Comparison of ENCODE assay signal across 16 cellular contexts in genomic region chr5:76406014-76406413, GRCh38. TPM values are rescaled to one million over a fixed set of nuclear protein-coding genes. Genes with fewer than 3 reads are reported as not detected.
DNase-seq lines count a peak whose midpoint lies in the region; ATAC-seq, FAIRE-seq and TF ChIP-seq lines count a peak whose summit lies in the region.
"Had no signal": no experiment of that assay in that cellular context is flagged by ENCODE, and none has a peak within 500 bp of the region (broad histone marks: within the 10 kb centered on the region; RNA-seq: fewer than 3 reads in every experiment).

No MANE protein-coding gene starts in this region.

- FAIRE-seq in GM12891 (lab: Jason Lieb, UNC) = peak; percentile 38

- H3K4me1 ChIP-seq in CD4-positive, CD25-positive, alpha-beta regulatory T cell (ENCODE audit: control insufficient read depth, insufficient read depth, low read length, poor library complexity, severe bottlenecking) = peaks cover 61% of the 10 kb centered on the region
- H3K4me1 ChIP-seq in liver (ENCODE audit: control insufficient read depth in 4 of 4, insufficient read depth in 4 of 4, low read length in 3 of 4) (peaks cover 6 to 53% (median 38%) of the 10 kb centered on the region in 4 donors), Karpas-422 (ENCODE audit: low read length) (peaks cover 17% of the 10 kb centered on the region)
- H3K4me1 ChIP-seq: testis had no signal

- TF ChIP-seq RAD21 in liver (IDR thresholded peaks at IDR 0.05) = no peak

- H3K36me3 Mint-ChIP-seq in CD4-positive, CD25-positive, alpha-beta regulatory T cell = peaks cover 8% of the 10 kb centered on the region
- H3K36me3 Mint-ChIP-seq in activated CD4-positive, alpha-beta memory T cell treated with anti-CD3 and anti-CD28 coated beads for 36 hours = peaks cover 13% of the 10 kb centered on the region

- no peaks in the 10 kb centered on the region for H4K20me1 ChIP-seq in Karpas-422 (ENCODE audit: insufficient read depth, low read depth, low read length)

- no peak for ATAC-seq in CD4-positive, CD25-positive, alpha-beta regulatory T cell (ENCODE audit: low read depth in 2 of 2)
- ATAC-seq in GM18907 (IDR thresholded peaks at IDR 0.05; ENCODE audit: unreplicated experiment) = no peak
- ATAC-seq: mucosa of descending colon had no signal

- peak overlapping the region; percentile 88 to 95 (median 92) for H3K4me3 Mint-ChIP-seq in CD4-positive, CD25-positive, alpha-beta regulatory T cell
- peak overlapping the region; percentile 98 for H3K4me3 Mint-ChIP-seq in activated CD4-positive, alpha-beta memory T cell treated with anti-CD3 and anti-CD28 coated beads for 36 hours

- no peaks in the 10 kb centered on the region for H3K79me2 ChIP-seq in Karpas-422 (ENCODE audit: low read length)

- H3K4me2 ChIP-seq in Karpas-422 (ENCODE audit: low read depth, low read length, poor library complexity, severe bottlenecking) = no peak overlapping the region

- H2AFZ ChIP-seq in Karpas-422 (ENCODE audit: low read length) = no peak overlapping the region

- no peaks in the 10 kb centered on the region for H3K27me3 ChIP-seq in CD4-positive, CD25-positive, alpha-beta regulatory T cell (ENCODE audit: control insufficient read depth, insufficient read depth, low read length)
- H3K27me3 ChIP-seq in liver (ENCODE audit: control insufficient read depth in 4 of 4, insufficient read depth in 4 of 4, low read length in 3 of 4) = no peaks in the 10 kb centered on the region
- no peaks in the 10 kb centered on the region for H3K27me3 ChIP-seq in Karpas-422 (ENCODE audit: low read length)
- peaks cover 9% of the 10 kb centered on the region for H3K27me3 ChIP-seq in MG63
- H3K27me3 ChIP-seq: right atrium auricular region, testis had no signal

- no peaks in the 10 kb centered on the region for H3K9me2 ChIP-seq in Karpas-422 (replicated peaks; ENCODE audit: insufficient read depth, low read length)

- peak overlapping the region in 1 of 2 donors; percentile 29 for H3K9ac ChIP-seq in liver (ENCODE audit: low read depth in 1 of 2, low read length in 2 of 2)
- H3K9ac ChIP-seq in Karpas-422 (ENCODE audit: low read length) = no peak overlapping the region

- H3K27me3 Mint-ChIP-seq in CD4-positive, CD25-positive, alpha-beta regulatory T cell = peaks cover 5% of the 10 kb centered on the region
- H3K27me3 Mint-ChIP-seq in activated CD4-positive, alpha-beta memory T cell treated with anti-CD3 and anti-CD28 coated beads for 36 hours = no peaks in the 10 kb centered on the region

- no peaks in the 10 kb centered on the region for H3K9me3 ChIP-seq in CD4-positive, CD25-positive, alpha-beta regulatory T cell (ENCODE audit: control insufficient read depth in 2 of 2, low read length in 2 of 2)
- no peaks in the 10 kb centered on the region for H3K9me3 ChIP-seq in liver (ENCODE audit: control insufficient read depth in 4 of 4, low read length in 3 of 4)
- no peaks in the 10 kb centered on the region for H3K9me3 ChIP-seq in Karpas-422 (ENCODE audit: low read length)
- H3K9me3 ChIP-seq in MG63 = no peaks in the 10 kb centered on the region
- H3K9me3 ChIP-seq: mucosa of descending colon, right atrium auricular region, testis had no signal

- H3K4me3 ChIP-seq in CD4-positive, CD25-positive, alpha-beta regulatory T cell (ENCODE audit: low read depth, low read length) = peak overlapping the region; percentile 94
- no peak overlapping the region for H3K4me3 ChIP-seq in liver (ENCODE audit: low read depth in 1 of 3, low read length in 3 of 3)
- no peak overlapping the region for H3K4me3 ChIP-seq in Karpas-422 (ENCODE audit: low read length)
- no peak overlapping the region for H3K4me3 ChIP-seq in MG63
- H3K4me3 ChIP-seq: mucosa of descending colon, testis had no signal

- peak overlapping the region; percentile 93 for H3K27ac ChIP-seq in CD4-positive, CD25-positive, alpha-beta regulatory T cell (ENCODE audit: insufficient read depth, low read length, poor library complexity, severe bottlenecking)
- H3K27ac ChIP-seq in liver (ENCODE audit: low read depth in 1 of 2, low read length in 2 of 2) (peak overlapping the region; percentile 20 to 95), Karpas-422 (ENCODE audit: low read length) (no peak overlapping the region)
- H3K27ac ChIP-seq: right atrium auricular region, testis had no signal

- H3K36me3 ChIP-seq in CD4-positive, CD25-positive, alpha-beta regulatory T cell (ENCODE audit: control insufficient read depth, insufficient read depth, low read length) = peaks cover 9% of the 10 kb centered on the region
- H3K36me3 ChIP-seq in liver (ENCODE audit: control insufficient read depth in 4 of 4, insufficient read depth in 3 of 4, low read depth in 1 of 4, low read length in 3 of 4) (no peaks in the 10 kb centered on the region), Karpas-422 (ENCODE audit: insufficient read depth, low read length) (no peaks in the 10 kb centered on the region), MG63 (no peaks in the 10 kb centered on the region)
- H3K36me3 ChIP-seq: right atrium auricular region had no signal

- intact Hi-C loops in activated CD4-positive, alpha-beta memory T cell treated with anti-CD3 and anti-CD28 coated beads for 36 hours (cut with micrococcal nuclease) = no loop called here

- WGBS in liver = 19% methylated on average over 1 of the region's 1 CpG

- CTCF ChIA-PET in activated CD4-positive, alpha-beta memory T cell treated with anti-CD3 and anti-CD28 coated beads for 36 hours (lab: Charles Lee) = interaction anchor here (1.2 to 7.5 kb wide), 5 partner anchors 39 to 142 kb away, joined by 3 to 164 read pairs (median 18); no protein-coding TSS in a partner anchor

- no peak for TF ChIP-seq POLR2A in GM12891 (IDR thresholded peaks at IDR 0.05; ENCODE audit: low read depth, low read length)

- DNase-seq in CD4-positive, CD25-positive, alpha-beta regulatory T cell = no peak
- DNase-seq in GM12891 (ENCODE audit: insufficient read length, low spot score) (no peak), Karpas-422 (no peak), MG63 (no peak), superior temporal gyrus (ENCODE audit: extremely low spot score) (no peak)
- DNase-seq in activated CD4-positive, alpha-beta memory T cell treated with anti-CD3 and anti-CD28 coated beads for 36 hours = no peak
- DNase-seq: Calu3, cortex of kidney, mucosa of descending colon, NCI-H1417 treated with DMSO at 0.1 percent for 48 hours, NCI-H526, SHP77, testis had no signal

- H3K9me3 Mint-ChIP-seq in CD4-positive, CD25-positive, alpha-beta regulatory T cell = no peaks in the 10 kb centered on the region
- no peaks in the 10 kb centered on the region for H3K9me3 Mint-ChIP-seq in activated CD4-positive, alpha-beta memory T cell treated with anti-CD3 and anti-CD28 coated beads for 36 hours

- POLR2A ChIA-PET in activated CD4-positive, alpha-beta memory T cell treated with anti-CD3 and anti-CD28 coated beads for 36 hours (lab: Charles Lee) = interaction anchor here (1.4 to 5.4 kb wide), 4 partner anchors 8 to 142 kb away, joined by 3 to 68 read pairs (median 35); no protein-coding TSS in a partner anchor

- H3K4me1 Mint-ChIP-seq in CD4-positive, CD25-positive, alpha-beta regulatory T cell = peaks cover 26 to 80% (median 67%) of the 10 kb centered on the region in 4 donors
- peaks cover 68% of the 10 kb centered on the region for H3K4me1 Mint-ChIP-seq in activated CD4-positive, alpha-beta memory T cell treated with anti-CD3 and anti-CD28 coated beads for 36 hours (ENCODE audit: low read depth)

- H3K27ac Mint-ChIP-seq in CD4-positive, CD25-positive, alpha-beta regulatory T cell = peak overlapping the region; percentile 90 to 95 (median 92)
- H3K27ac Mint-ChIP-seq in activated CD4-positive, alpha-beta memory T cell treated with anti-CD3 and anti-CD28 coated beads for 36 hours = peak overlapping the region; percentile 98

- TF ChIP-seq CTCF in liver (IDR thresholded peaks at IDR 0.05; ENCODE audit: low read depth, low read length, missing input control) = no peak

TF ChIP-seq in GM12891, 5 proteins besides CTCF, POLR2A, EP300 and RAD21:
- TF ChIP-seq SPI1 (IDR thresholded peaks at IDR 0.05; ENCODE audit: low read depth, low read length) = no peak
- no peak for TF ChIP-seq PAX5 (IDR thresholded peaks at IDR 0.05; ENCODE audit: insufficient read depth, low read length, severe bottlenecking)
- TF ChIP-seq POU2F2 (IDR thresholded peaks at IDR 0.05; ENCODE audit: low read depth, low read length) = no peak
- no peak for TF ChIP-seq POLR2AphosphoS5 (IDR thresholded peaks at IDR 0.05; ENCODE audit: low read depth, low read length)
- TF ChIP-seq TAF1 (IDR thresholded peaks at IDR 0.05; ENCODE audit: low read depth, low read length) = no peak

TF ChIP-seq in liver, 16 proteins besides CTCF, POLR2A, EP300 and RAD21 (continues in another document):
- no peak for TF ChIP-seq NR2F2 (IDR thresholded peaks at IDR 0.05)
- TF ChIP-seq ATF3 (IDR thresholded peaks at IDR 0.05) = no peak
- TF ChIP-seq EGR1 (IDR thresholded peaks at IDR 0.05; ENCODE audit: low read depth in 2 of 2) = no peak
- no peak for TF ChIP-seq MAX (IDR thresholded peaks at IDR 0.05)
- TF ChIP-seq FOXA1 (IDR thresholded peaks at IDR 0.05) = no peak
- no peak for TF ChIP-seq YY1 (IDR thresholded peaks at IDR 0.05)
- TF ChIP-seq GABPA (IDR thresholded peaks at IDR 0.05 in 1 of 2, conservative IDR thresholded peaks at IDR 0.05 in 1 of 2) = no peak

RNA-seq across cellular contexts. Expression of gene IQGAP2, which starts 2.9 kb away (rescaled TPM):
- total RNA-seq in CD4-positive, CD25-positive, alpha-beta regulatory T cell = 214 TPM
- polyA plus RNA-seq in CD4-positive, CD25-positive, alpha-beta regulatory T cell = 10 to 100 TPM; 53.9 to 70.2 (median 59.2) TPM
- polyA plus RNA-seq in GM12891 (2012; ENCODE audit: low read depth, missing spikeins) = 12.5 TPM
- total RNA-seq in activated CD4-positive, alpha-beta memory T cell treated with anti-CD3 and anti-CD28 coated beads for 36 hours = 10 to 100 TPM; 92.7 to 93.0 TPM
- total RNA-seq in liver = 100 to 1,000 TPM in 1 of 2 donors, 10 to 100 TPM in 1; 92.8 to 205 TPM
- polyA plus RNA-seq in liver = 100 to 1,000 TPM in 1 of 2 donors, 10 to 100 TPM in 1; 41.5 to 112 TPM
- total RNA-seq in Karpas-422 (2014; rRNA removed; shearing (Covaris generic); ENCODE audit: low replicate concordance) = not detected in 2 replicates
- total RNA-seq in MG63 (2014; rRNA removed; shearing (Covaris generic); ENCODE audit: low replicate concordance) = 4.1 and 12.3 TPM in 2 replicates
